Comparison of ENCODE assay signal across 13 cellular contexts in the genomic region with DNA sequence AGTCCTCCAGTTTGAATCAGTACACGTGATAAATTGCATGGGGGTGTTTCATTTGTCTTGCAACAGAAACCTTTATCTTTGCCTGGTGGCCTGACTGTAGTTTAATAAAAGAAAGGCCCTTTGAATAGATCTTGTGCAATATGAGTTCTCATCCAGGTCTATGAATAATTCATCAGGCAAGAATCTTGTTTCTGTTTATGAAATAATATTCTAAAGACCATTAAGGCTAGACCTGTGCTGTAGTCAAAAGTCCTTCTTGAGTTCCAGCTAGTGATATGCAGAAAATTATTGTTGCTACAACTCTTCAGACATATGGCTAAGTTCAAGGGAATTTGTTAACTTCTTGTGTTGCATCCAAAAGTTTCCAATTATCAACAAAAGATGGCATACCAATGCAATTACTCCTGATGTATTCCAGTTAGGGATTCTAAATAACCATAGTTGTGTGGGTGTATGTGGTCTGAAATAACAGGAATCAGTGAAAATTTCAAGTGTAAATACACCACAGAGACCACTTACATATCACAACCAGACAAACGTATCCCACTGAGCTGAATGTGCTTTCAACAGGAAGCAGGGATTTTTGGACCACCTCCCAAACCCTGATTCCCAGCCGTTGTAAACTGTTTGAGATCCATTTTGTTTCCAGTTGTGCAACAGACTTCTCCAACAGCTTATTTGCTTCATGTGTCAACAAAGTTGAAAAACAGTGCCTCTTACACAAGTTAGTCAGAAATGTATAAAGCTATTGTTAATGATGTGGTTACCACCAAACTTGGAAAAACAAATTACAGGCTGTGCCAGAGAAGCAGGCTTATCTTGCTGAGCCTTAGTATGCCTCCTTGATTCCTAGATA. TPM values are rescaled to one million over a fixed set of nuclear protein-coding genes. Genes with fewer than 3 reads are reported as not detected.
DNase-seq lines count a peak whose midpoint lies in the region; ATAC-seq and TF ChIP-seq lines count a peak whose summit lies in the region.
"Had no signal": no experiment of that assay in that cellular context is flagged by ENCODE, and none has a peak within 500 bp of the region (broad histone marks: within the 10 kb centered on the region; RNA-seq: fewer than 3 reads in every experiment).

No MANE protein-coding gene starts in this region.

- no peaks in the 10 kb centered on the region for H3K9me3 ChIP-seq in SK-N-SH

- H3K4me3 ChIP-seq in SK-N-SH (ENCODE audit: low read depth in 2 of 2, low read length in 1 of 2): no peak overlapping the region

- peaks cover 7% of the 10 kb centered on the region for H3F3A ChIP-seq in SK-N-SH (replicated peaks; ENCODE audit: insufficient read depth)

- H4K20me1 ChIP-seq in SK-N-SH (ENCODE audit: insufficient read depth): no peaks in the 10 kb centered on the region

- peak overlapping the region; percentile 56 to 71; a peak in 3 of 4 replicates for H3K27ac ChIP-seq in SK-N-SH (ENCODE audit: low read depth in 2 of 2, low read length in 1 of 2)
- H3K27ac ChIP-seq: HL-60 had no signal

- no peaks in the 10 kb centered on the region for H3K27me3 ChIP-seq in SK-N-SH (ENCODE audit: insufficient read depth)

- DNase-seq in AG08396 (ENCODE audit: low spot score) (peak; percentile 39), SK-N-SH (no peak), fibroblast of peridontal ligament (ENCODE audit: extremely low read depth) (peak; percentile 98), non-pigmented ciliary epithelial cell (ENCODE audit: low read depth) (peak; percentile 93), activated gamma-delta T cell (lab: John Stamatoyannopoulos, UW) (no peak), SKM-1 (lab: John Stamatoyannopoulos, UW; ENCODE audit: unreplicated experiment) (no peak), NCI-H146 treated with DMSO at 0.1 percent for 48 hours (lab: John Stamatoyannopoulos, UW; ENCODE audit: unreplicated experiment) (no peak)
- DNase-seq: C1 segment of cervical spinal cord; naive thymus-derived CD8-positive, alpha-beta T cell; NCI-H1417 treated with DMSO at 0.1 percent for 48 hours; stimulated activated CD4-positive, alpha-beta T cell treated with anti-CD3 and anti-CD28 coated beads, Interleukin-2, amount 100 ng/mL, for 24 hours had no signal

- no peaks in the 10 kb centered on the region for H3K9me2 ChIP-seq in SK-N-SH

- no peak for TF ChIP-seq EP300 in SK-N-SH (IDR thresholded peaks at IDR 0.05; ENCODE audit: borderline replicate concordance in 1 of 2, low read depth in 1 of 2, low read length in 1 of 2)

- no peak overlapping the region for H3K9ac ChIP-seq in SK-N-SH

- CTCF ChIA-PET in SK-N-SH (lab: Yijun Ruan, JAX): no interaction called here

- H3K79me2 ChIP-seq in SK-N-SH (ENCODE audit: insufficient read depth): no peaks in the 10 kb centered on the region

- no peaks in the 10 kb centered on the region for H3K36me3 ChIP-seq in SK-N-SH (replicated peaks in 1 of 2; ENCODE audit: control insufficient read depth in 1 of 2, insufficient read depth in 2 of 2, low read length in 1 of 2)

- H3K4me2 ChIP-seq in SK-N-SH: peak overlapping the region; percentile 16; the same call in 1 of the 2 replicates

- TF ChIP-seq CTCF in SK-N-SH (IDR thresholded peaks at IDR 0.05): no peak

- H2AFZ ChIP-seq in SK-N-SH (ENCODE audit: low read depth): peak overlapping the region; percentile 54; the same call in 1 of the 2 replicates

- ATAC-seq in HG03175 (IDR thresholded peaks at IDR 0.05; ENCODE audit: unreplicated experiment): no peak
- ATAC-seq: naive thymus-derived CD8-positive, alpha-beta T cell had no signal

- 18% methylated on average over 3 of the region's 3 CpGs for WGBS in SK-N-SH (ENCODE audit: low lambda C conversion rate)

- peaks cover 0 to 11% of the 10 kb centered on the region in 2 experiments; a peak in 1 of 4 replicates for H3K4me1 ChIP-seq in SK-N-SH (ENCODE audit: control insufficient read depth in 1 of 2, insufficient read depth in 2 of 2, low read depth in 1 of 2, low read length in 1 of 2)

- POLR2A ChIA-PET in SK-N-SH (lab: Yijun Ruan, JAX): no interaction called here

- no peak for TF ChIP-seq RAD21 in SK-N-SH (IDR thresholded peaks at IDR 0.05; ENCODE audit: low read length)

TF ChIP-seq in SK-N-SH, 30 proteins besides CTCF, POLR2A, EP300 and RAD21 (continues in another document):
- no peak for TF ChIP-seq ELF1 (IDR thresholded peaks at IDR 0.05)
- TF ChIP-seq, protein P1, sequence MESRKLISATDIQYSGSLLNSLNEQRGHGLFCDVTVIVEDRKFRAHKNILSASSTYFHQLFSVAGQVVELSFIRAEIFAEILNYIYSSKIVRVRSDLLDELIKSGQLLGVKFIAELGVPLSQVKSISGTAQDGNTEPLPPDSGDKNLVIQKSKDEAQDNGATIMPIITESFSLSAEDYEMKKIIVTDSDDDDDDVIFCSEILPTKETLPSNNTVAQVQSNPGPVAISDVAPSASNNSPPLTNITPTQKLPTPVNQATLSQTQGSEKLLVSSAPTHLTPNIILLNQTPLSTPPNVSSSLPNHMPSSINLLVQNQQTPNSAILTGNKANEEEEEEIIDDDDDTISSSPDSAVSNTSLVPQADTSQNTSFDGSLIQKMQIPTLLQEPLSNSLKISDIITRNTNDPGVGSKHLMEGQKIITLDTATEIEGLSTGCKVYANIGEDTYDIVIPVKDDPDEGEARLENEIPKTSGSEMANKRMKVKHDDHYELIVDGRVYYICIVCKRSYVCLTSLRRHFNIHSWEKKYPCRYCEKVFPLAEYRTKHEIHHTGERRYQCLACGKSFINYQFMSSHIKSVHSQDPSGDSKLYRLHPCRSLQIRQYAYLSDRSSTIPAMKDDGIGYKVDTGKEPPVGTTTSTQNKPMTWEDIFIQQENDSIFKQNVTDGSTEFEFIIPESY (IDR thresholded peaks at IDR 0.05; ENCODE audit: borderline replicate concordance, low read depth): no peak
- TF ChIP-seq, protein P2, sequence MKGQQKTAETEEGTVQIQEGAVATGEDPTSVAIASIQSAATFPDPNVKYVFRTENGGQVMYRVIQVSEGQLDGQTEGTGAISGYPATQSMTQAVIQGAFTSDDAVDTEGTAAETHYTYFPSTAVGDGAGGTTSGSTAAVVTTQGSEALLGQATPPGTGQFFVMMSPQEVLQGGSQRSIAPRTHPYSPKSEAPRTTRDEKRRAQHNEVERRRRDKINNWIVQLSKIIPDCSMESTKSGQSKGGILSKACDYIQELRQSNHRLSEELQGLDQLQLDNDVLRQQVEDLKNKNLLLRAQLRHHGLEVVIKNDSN (IDR thresholded peaks at IDR 0.05; ENCODE audit: borderline replicate concordance, low read depth): no peak
- TF ChIP-seq, protein P3, sequence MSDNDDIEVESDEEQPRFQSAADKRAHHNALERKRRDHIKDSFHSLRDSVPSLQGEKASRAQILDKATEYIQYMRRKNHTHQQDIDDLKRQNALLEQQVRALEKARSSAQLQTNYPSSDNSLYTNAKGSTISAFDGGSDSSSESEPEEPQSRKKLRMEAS (IDR thresholded peaks at IDR 0.05; ENCODE audit: low read depth): no peak
- TF ChIP-seq, protein P4, sequence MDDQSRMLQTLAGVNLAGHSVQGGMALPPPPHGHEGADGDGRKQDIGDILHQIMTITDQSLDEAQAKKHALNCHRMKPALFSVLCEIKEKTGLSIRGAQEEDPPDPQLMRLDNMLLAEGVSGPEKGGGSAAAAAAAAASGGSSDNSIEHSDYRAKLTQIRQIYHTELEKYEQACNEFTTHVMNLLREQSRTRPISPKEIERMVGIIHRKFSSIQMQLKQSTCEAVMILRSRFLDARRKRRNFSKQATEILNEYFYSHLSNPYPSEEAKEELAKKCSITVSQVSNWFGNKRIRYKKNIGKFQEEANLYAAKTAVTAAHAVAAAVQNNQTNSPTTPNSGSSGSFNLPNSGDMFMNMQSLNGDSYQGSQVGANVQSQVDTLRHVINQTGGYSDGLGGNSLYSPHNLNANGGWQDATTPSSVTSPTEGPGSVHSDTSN (IDR thresholded peaks at IDR 0.05): no peak
- TF ChIP-seq CHD2 (IDR thresholded peaks at IDR 0.05; ENCODE audit: low read length, partially characterized antibody): no peak
- TF ChIP-seq, protein P5, sequence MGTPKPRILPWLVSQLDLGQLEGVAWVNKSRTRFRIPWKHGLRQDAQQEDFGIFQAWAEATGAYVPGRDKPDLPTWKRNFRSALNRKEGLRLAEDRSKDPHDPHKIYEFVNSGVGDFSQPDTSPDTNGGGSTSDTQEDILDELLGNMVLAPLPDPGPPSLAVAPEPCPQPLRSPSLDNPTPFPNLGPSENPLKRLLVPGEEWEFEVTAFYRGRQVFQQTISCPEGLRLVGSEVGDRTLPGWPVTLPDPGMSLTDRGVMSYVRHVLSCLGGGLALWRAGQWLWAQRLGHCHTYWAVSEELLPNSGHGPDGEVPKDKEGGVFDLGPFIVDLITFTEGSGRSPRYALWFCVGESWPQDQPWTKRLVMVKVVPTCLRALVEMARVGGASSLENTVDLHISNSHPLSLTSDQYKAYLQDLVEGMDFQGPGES (IDR thresholded peaks at IDR 0.05; ENCODE audit: low read depth, low read length): no peak
- TF ChIP-seq FOSL2 (IDR thresholded peaks at IDR 0.05; ENCODE audit: borderline replicate concordance, low read depth): 0 out of 2 replicates have a peak, but pooled peaks have one; percentile 7
- no peak for TF ChIP-seq GATA2 (CRISPR knock-in tag; IDR thresholded peaks at IDR 0.05)
- TF ChIP-seq RXRA (IDR thresholded peaks at IDR 0.05; ENCODE audit: borderline replicate concordance, low read depth): no peak
- TF ChIP-seq TCF12 (IDR thresholded peaks at IDR 0.05): peak; percentile 15; the same call in 1 of the 2 replicates
- no peak for TF ChIP-seq MXI1 (IDR thresholded peaks at IDR 0.05; ENCODE audit: low read depth, low read length)
- no peak for TF ChIP-seq JUND (IDR thresholded peaks at IDR 0.05)
- no peak for TF ChIP-seq MEF2A (IDR thresholded peaks at IDR 0.05; ENCODE audit: borderline replicate concordance, low read depth)
- TF ChIP-seq NFIC (IDR thresholded peaks at IDR 0.05; ENCODE audit: borderline replicate concordance): 0 out of 2 replicates have a peak, but pooled peaks have one; percentile 4
- TF ChIP-seq EZH2phosphoT487 (IDR thresholded peaks at IDR 0.05; ENCODE audit: borderline replicate concordance, low read depth): no peak
- TF ChIP-seq SIN3A (IDR thresholded peaks at IDR 0.05; ENCODE audit: borderline replicate concordance, low read depth, low read length): no peak

RNA-seq across cellular contexts. Expression of a gene that starts 54.7 kb away (rescaled TPM):
- 1.5 and 2.2 TPM in 2 replicates for polyA plus RNA-seq in SK-N-SH (2012; rRNA removed)
- 1.7 and 1.8 TPM in 2 replicates for polyA plus RNA-seq in SK-N-SH (2012; cell fraction: cytosol; rRNA removed)
- polyA plus RNA-seq in SK-N-SH (2012; cell fraction: nucleus; rRNA removed): 1.5 and 3.0 TPM in 2 replicates
- polyA plus RNA-seq: naive thymus-derived CD8-positive, alpha-beta T cell had no signal

Comparison
In these comparisons a context has a peak if more than half of its experiments do, and no peak if none do; other contexts are left out.
1. DNase-seq: peak in AG08396 (single experiment), fibroblast of peridontal ligament (single experiment) and non-pigmented ciliary epithelial cell (single experiment); none in SK-N-SH (single experiment), activated gamma-delta T cell (single experiment), SKM-1 (single experiment) and NCI-H146 treated with DMSO at 0.1 percent for 48 hours (single experiment).